Comparison of ENCODE assay signal across 14 cellular contexts in genomic region chr15:60972301-60972700, GRCh38.
DNase-seq lines count a peak whose midpoint lies in the region; ATAC-seq and TF ChIP-seq lines count a peak whose summit lies in the region.
"Had no signal": no experiment of that assay in that cellular context is flagged by ENCODE, and none has a peak within 500 bp of the region (broad histone marks: within the 10 kb centered on the region; RNA-seq: fewer than 3 reads in every experiment).

No MANE protein-coding gene starts in this region.

- no peak for TF ChIP-seq CTCF in RWPE2 (IDR thresholded peaks at IDR 0.05; ENCODE audit: poor library complexity, severe bottlenecking)

- no peak overlapping the region for H3K23ac ChIP-seq in trophoblast cell (ENCODE audit: low read length)

- H4K91ac ChIP-seq in trophoblast cell (ENCODE audit: low read depth, low read length), result no peak overlapping the region

- peaks cover 44% of the 10 kb centered on the region for H3K4me1 ChIP-seq in RWPE2 (ENCODE audit: insufficient read depth, poor library complexity, severe bottlenecking)
- peaks cover 5 to 8% of the 10 kb centered on the region in 2 experiments for H3K4me1 ChIP-seq in trophoblast cell (ENCODE audit: control insufficient read depth in 1 of 2, insufficient read depth in 2 of 2, low read length in 2 of 2)

- H3K4me2 ChIP-seq in trophoblast cell (ENCODE audit: low read length), result no peak overlapping the region

- ATAC-seq in RWPE2 (ENCODE audit: low read depth), result peak; percentile 90
- ATAC-seq in esophagus mucosa, result peak; percentile 39
- ATAC-seq in Right ventricle myocardium inferior, result no peak
- ATAC-seq: activated CD4-positive, CD25-positive, alpha-beta regulatory T cell treated with anti-CD3 and anti-CD28 coated beads, Interleukin-2, amount 50 U/mL, for 24 hours had no signal

- no peak overlapping the region for H3K4ac ChIP-seq in trophoblast cell (ENCODE audit: low read depth, low read length)

- H3K4me3 ChIP-seq in RWPE2 (ENCODE audit: severe bottlenecking) (no peak overlapping the region), trophoblast cell (ENCODE audit: low read depth, low read length) (no peak overlapping the region)

- H3K14ac ChIP-seq in trophoblast cell (ENCODE audit: low read length), result no peak overlapping the region

- no peak overlapping the region for H2BK12ac ChIP-seq in trophoblast cell (ENCODE audit: low read length)

- H2BK5ac ChIP-seq in trophoblast cell (ENCODE audit: low read depth, low read length, poor library complexity), result no peak overlapping the region

- no peak overlapping the region for H2AK5ac ChIP-seq in trophoblast cell (ENCODE audit: low read length)

- H3K18ac ChIP-seq in trophoblast cell (ENCODE audit: low read length), result no peak overlapping the region

- no peak overlapping the region for H4K8ac ChIP-seq in trophoblast cell (ENCODE audit: low read depth, low read length)

- H3K27me3 ChIP-seq in RWPE2 (ENCODE audit: insufficient read depth, poor library complexity, severe bottlenecking) (no peaks in the 10 kb centered on the region), trophoblast cell (ENCODE audit: insufficient read depth, low read length) (no peaks in the 10 kb centered on the region)

- H3K9ac ChIP-seq in trophoblast cell (ENCODE audit: low read length), result no peak overlapping the region

- no peaks in the 10 kb centered on the region for H3K79me1 ChIP-seq in trophoblast cell (ENCODE audit: low read length)

- no peak overlapping the region for H2AFZ ChIP-seq in trophoblast cell (ENCODE audit: insufficient read depth, low read length, poor library complexity)

- H2BK120ac ChIP-seq in trophoblast cell (ENCODE audit: insufficient read depth, low read length, poor library complexity), result no peak overlapping the region

- H3K79me2 ChIP-seq in trophoblast cell (ENCODE audit: control insufficient read depth, insufficient read depth, low read length, poor library complexity), result no peaks in the 10 kb centered on the region

- H3K36me3 ChIP-seq in RWPE2 (ENCODE audit: low read depth) (no peaks in the 10 kb centered on the region), trophoblast cell (ENCODE audit: control insufficient read depth in 1 of 2, insufficient read depth in 2 of 2, low read length in 2 of 2) (no peaks in the 10 kb centered on the region)

- no CpG with 5 or more reads among the region's 7 CpGs for WGBS in trophoblast cell (ENCODE audit: extremely low coverage, insufficient coverage, insufficient read length)

- no peaks in the 10 kb centered on the region for H3K9me3 ChIP-seq in RWPE2 (ENCODE audit: severe bottlenecking)
- no peaks in the 10 kb centered on the region for H3K9me3 ChIP-seq in trophoblast cell (ENCODE audit: insufficient read depth, low read depth, low read length)

- peak; percentile 92 for DNase-seq in EL
- no peak for DNase-seq in RWPE2 (ENCODE audit: low spot score)
- peak; percentile 7 to 43 for DNase-seq in trophoblast cell
- no peak for DNase-seq in Right ventricle myocardium inferior (ENCODE audit: missing footprints)
- no peak for DNase-seq in NOMO-1 treated with DMSO at 0.1 percent for 48 hours (lab: John Stamatoyannopoulos, UW; ENCODE audit: unreplicated experiment)
- no peak for DNase-seq in NCI-H1417 treated with DMSO at 0.1 percent for 48 hours (lab: John Stamatoyannopoulos, UW)
- no peak for DNase-seq in stimulated activated CD4-positive, alpha-beta T cell treated with anti-CD3 and anti-CD28 coated beads, Interleukin-12 subunit alpha, Interleukin-12 subunit beta, amount 100 ng/mL, for 4 hours
- DNase-seq: activated naive CD8-positive, alpha-beta T cell treated with anti-CD3 and anti-CD28 coated beads for 36 hours; CD4-positive, alpha-beta T cell; NCI-H2107; NK-92 treated with Interleukin-12 subunit alpha and Interleukin-12 subunit beta, amount 100 ng/mL, for 24 hours; stimulated activated naive CD4-positive, alpha-beta T cell treated with Interleukin-2 at 50 U/mL for 16 hours had no signal

- H3K27ac ChIP-seq in RWPE2 (ENCODE audit: poor library complexity, severe bottlenecking) (peak overlapping the region; percentile 80), trophoblast cell (ENCODE audit: low read depth, low read length) (no peak overlapping the region)

- no peak overlapping the region for H4K12ac ChIP-seq in trophoblast cell (ENCODE audit: low read depth, low read length)

- intact Hi-C loops in Right ventricle myocardium inferior (cut with DNase I), result no loop called here

Comparison
In these comparisons a context has a peak if more than half of its experiments do, and no peak if none do; other contexts are left out.
1. DNase-seq: peak in EL (single experiment) and trophoblast cell (2 of 2); none in RWPE2 (single experiment), Right ventricle myocardium inferior (single experiment), NOMO-1 treated with DMSO at 0.1 percent for 48 hours (single experiment), NCI-H1417 treated with DMSO at 0.1 percent for 48 hours (single experiment) and stimulated activated CD4-positive, alpha-beta T cell treated with anti-CD3 and anti-CD28 coated beads, Interleukin-12 subunit alpha, Interleukin-12 subunit beta, amount 100 ng/mL, for 4 hours (single experiment).